ENCODE assay signal across 8 cellular contexts in genomic region chr17:38676706-38677504, GRCh38. TPM values are rescaled to one million over a fixed set of nuclear protein-coding genes. Genes with fewer than 3 reads are reported as not detected.
DNase-seq lines count a peak whose midpoint lies in the region; ATAC-seq and TF ChIP-seq lines count a peak whose summit lies in the region.

No MANE protein-coding gene starts in this region.

- H3K4me1 ChIP-seq in Karpas-422 (ENCODE audit: low read length) (peaks cover 35% of the 10 kb centered on the region), esophagus muscularis mucosa (peaks cover 30 to 42% (median 38%) of the 10 kb centered on the region in 4 donors)

- H3K9me3 ChIP-seq in Karpas-422 (ENCODE audit: low read length) (no peaks in the 10 kb centered on the region), esophagus muscularis mucosa (no peaks in the 10 kb centered on the region)

- peak overlapping the region; percentile 55; the same call in 1 of the 2 replicates for H2AFZ ChIP-seq in Karpas-422 (ENCODE audit: low read length)

- peak overlapping the region in 2 of 10 donors; percentile 29 to 63 for H3K27ac Mint-ChIP-seq in naive thymus-derived CD8-positive, alpha-beta T cell

- TF ChIP-seq CTCF in esophagus muscularis mucosa (IDR thresholded peaks at IDR 0.05), result peak; percentile 97 to 100 (median 99)

- H3K9me3 Mint-ChIP-seq in naive thymus-derived CD8-positive, alpha-beta T cell, result no peaks in the 10 kb centered on the region

- no peak for TF ChIP-seq EP300 in esophagus muscularis mucosa (IDR thresholded peaks at IDR 0.05)

- peaks cover 2 to 20% (median 12%) of the 10 kb centered on the region in 5 donors for H3K27me3 Mint-ChIP-seq in naive thymus-derived CD8-positive, alpha-beta T cell

- ATAC-seq in naive thymus-derived CD8-positive, alpha-beta T cell, result peak; percentile 39 to 53
- no peak for ATAC-seq in HG03439 (IDR thresholded peaks at IDR 0.05; ENCODE audit: unreplicated experiment)

- no peak overlapping the region for H3K4me2 ChIP-seq in Karpas-422 (ENCODE audit: low read depth, low read length, poor library complexity, severe bottlenecking)

- intact Hi-C loops in esophagus muscularis mucosa (cut with DNase I), result loop anchor here (1.0 kb wide), 1 partner anchor 58 kb away; no protein-coding TSS in a partner anchor

- H3K4me3 Mint-ChIP-seq in naive thymus-derived CD8-positive, alpha-beta T cell, result peak overlapping the region in 4 of 10 donors; percentile 22 to 58 (median 50)

- H4K20me1 ChIP-seq in Karpas-422 (ENCODE audit: insufficient read depth, low read depth, low read length), result peaks cover 12% of the 10 kb centered on the region

- H3K27me3 ChIP-seq in Karpas-422 (ENCODE audit: low read length) (no peaks in the 10 kb centered on the region), esophagus muscularis mucosa (peaks cover 15 to 49% (median 31%) of the 10 kb centered on the region in 4 donors)

- H3K27ac ChIP-seq in Karpas-422 (ENCODE audit: low read length), result no peak overlapping the region
- H3K27ac ChIP-seq in esophagus muscularis mucosa (replicated peaks in 1 of 4), result peak overlapping the region in 2 of 4 donors; percentile 23 to 25

- POLR2A ChIA-PET in naive thymus-derived CD8-positive, alpha-beta T cell (lab: Charles Lee), result interaction anchor here (0.9 to 5.5 kb wide), 7 partner anchors 20 to 60 kb away, joined by 3 to 55 read pairs (median 5); partner anchors contain the start of gene MLLT6

- no peaks in the 10 kb centered on the region for H3K36me3 ChIP-seq in Karpas-422 (ENCODE audit: insufficient read depth, low read length)
- H3K36me3 ChIP-seq in esophagus muscularis mucosa, result no peaks in the 10 kb centered on the region

- H3K4me1 Mint-ChIP-seq in naive thymus-derived CD8-positive, alpha-beta T cell, result peaks cover 8 to 28% (median 19%) of the 10 kb centered on the region in 4 donors

- no peaks in the 10 kb centered on the region for H3K36me3 Mint-ChIP-seq in naive thymus-derived CD8-positive, alpha-beta T cell

- DNase-seq in GM03348 (ENCODE audit: low spot score), result peak; percentile 94
- peak; percentile 93 for DNase-seq in Karpas-422
- peak; percentile 69 for DNase-seq in OCI-M2 (lab: John Stamatoyannopoulos, UW; ENCODE audit: unreplicated experiment)
- DNase-seq in activated T-cell treated with anti-CD3 and anti-CD28 coated beads, Interleukin-2, amount 50 U/mL, for 1 hour, result peak; percentile 83
- peak; percentile 96 for DNase-seq in esophagus muscularis mucosa (ENCODE audit: extremely low spot score)
- DNase-seq in naive thymus-derived CD8-positive, alpha-beta T cell, result peak; percentile 57 to 86 (median 74)
- DNase-seq in stimulated activated CD8-positive, alpha-beta memory T cell treated with anti-CD3 and anti-CD28 coated beads, Interleukin-7, amount 100 ng/mL, for 4 hours (ENCODE audit: low read depth in 2 of 2), result peak; percentile 67

- H3K79me2 ChIP-seq in Karpas-422 (ENCODE audit: low read length), result no peaks in the 10 kb centered on the region

- no peaks in the 10 kb centered on the region for H3K9me2 ChIP-seq in Karpas-422 (replicated peaks; ENCODE audit: insufficient read depth, low read length)

- no peak overlapping the region for H3K4me3 ChIP-seq in Karpas-422 (ENCODE audit: low read length)
- no peak overlapping the region for H3K4me3 ChIP-seq in esophagus muscularis mucosa

- 25% methylated on average over 5 of the region's 9 CpGs for WGBS in esophagus muscularis mucosa

- H3K9ac ChIP-seq in Karpas-422 (ENCODE audit: low read length), result peak overlapping the region; percentile 38; the same call in 1 of the 2 replicates

- TF ChIP-seq POLR2A in esophagus muscularis mucosa (IDR thresholded peaks at IDR 0.05; ENCODE audit: low read depth), result no peak

RNA-seq across cellular contexts. Expression of gene EPOP, which starts 2.1 kb away (rescaled TPM):
- total RNA-seq in Karpas-422 (2014; rRNA removed; shearing (Covaris generic); ENCODE audit: low replicate concordance), result 7.6 and 19.9 TPM in 2 replicates
- total RNA-seq in esophagus muscularis mucosa, result 1 to 10 TPM in 3 of 4 donors, under 1 TPM in 1; 0.42 to 7.3 (median 2.7) TPM
- 1 to 10 TPM; 1.2 TPM for total RNA-seq in naive thymus-derived CD8-positive, alpha-beta T cell
- polyA plus RNA-seq in naive thymus-derived CD8-positive, alpha-beta T cell, result under 1 TPM in 2 of 3 donors, not detected in 1; 0.04 to 0.10 TPM

RNA-seq across cellular contexts. Expression of gene MLLT6, which starts 28.2 kb away (rescaled TPM):
- 72.4 and 119 TPM in 2 replicates for total RNA-seq in Karpas-422 (2014; rRNA removed; shearing (Covaris generic); ENCODE audit: low replicate concordance)
- 10 to 100 TPM; 62.7 to 83.6 (median 73.0) TPM for total RNA-seq in esophagus muscularis mucosa
- 100 to 1,000 TPM; 481 to 489 TPM for total RNA-seq in naive thymus-derived CD8-positive, alpha-beta T cell
- polyA plus RNA-seq in naive thymus-derived CD8-positive, alpha-beta T cell, result 10 to 100 TPM in 1 of 3 donors, 1 to 10 TPM in 2; 5.5 to 11.9 (median 8.3) TPM

RNA-seq across cellular contexts. Expression of gene CISD3, which starts 53.2 kb away (rescaled TPM):
- total RNA-seq in Karpas-422 (2014; rRNA removed; shearing (Covaris generic); ENCODE audit: low replicate concordance), result 6.8 and 15.2 TPM in 2 replicates
- total RNA-seq in esophagus muscularis mucosa, result 10 to 100 TPM; 10.1 to 18.5 (median 18.0) TPM
- total RNA-seq in naive thymus-derived CD8-positive, alpha-beta T cell, result 10 to 100 TPM; 10.7 to 12.3 TPM
- polyA plus RNA-seq in naive thymus-derived CD8-positive, alpha-beta T cell, result 10 to 100 TPM; 40.5 to 63.3 (median 46.2) TPM
